In genomic region chr3:354433-354832, GRCh38 we compare ENCODE assay signal across 9 cellular contexts.
DNase-seq lines count a peak whose midpoint lies in the region; ATAC-seq and TF ChIP-seq lines count a peak whose summit lies in the region.
"Had no signal": no experiment of that assay in that cellular context is flagged by ENCODE, and none has a peak within 500 bp of the region (broad histone marks: within the 10 kb centered on the region; RNA-seq: fewer than 3 reads in every experiment).

No MANE protein-coding gene starts in this region.

- peak; percentile 74 for TF ChIP-seq RAD21 in IMR-90 (IDR thresholded peaks at IDR 0.05; ENCODE audit: low read length)

- peak overlapping the region; percentile 69 for H2AK9ac ChIP-seq in IMR-90 (replicated peaks; ENCODE audit: low read depth, low read length, poor library complexity)

- H4K20me1 ChIP-seq in IMR-90 (ENCODE audit: insufficient read depth, low read length) (no peaks in the 10 kb centered on the region), PC-9 (ENCODE audit: insufficient read depth) (no peaks in the 10 kb centered on the region)

- H3K27ac Mint-ChIP-seq in activated naive CD4-positive, alpha-beta T cell treated with anti-CD3 and anti-CD28 coated beads, Interleukin-2, amount 10 ng/mL, durations not matched to agents 7 days and 5 days = no peak overlapping the region
- H3K27ac Mint-ChIP-seq: effector memory CD8-positive, alpha-beta T cell had no signal

- BruUV-seq in IMR-90 (replicated peaks; lab: Mats Ljungman, UMichigan) = no TSS peak
- BruUV-seq in PC-9 (replicated peaks; lab: Mats Ljungman, UMichigan) = no TSS peak

- H3K4me3 ChIP-seq in IMR-90 (ENCODE audit: insufficient read depth, low read depth, low read length) (no peak overlapping the region), PC-9 (no peak overlapping the region)

- CTCF ChIA-PET in activated naive CD4-positive, alpha-beta T cell treated with anti-CD3 and anti-CD28 coated beads, Interleukin-2, amount 10 ng/mL, durations not matched to agents 7 days and 5 days (lab: Charles Lee) = interaction anchor here (1.3 to 2.2 kb wide), 4 partner anchors 9 to 315 kb away, joined by 4 to 6 read pairs (median 4); no protein-coding TSS in a partner anchor
- CTCF ChIA-PET in IMR-90 (lab: Yijun Ruan, JAX) (interaction anchor here (0.6 to 1.4 kb wide), 17 partner anchors 9 to 311 kb away, joined by 3 to 7 read pairs (median 3); no protein-coding TSS in a partner anchor), PC-9 (lab: Charles Lee) (interaction anchor here (0.6 to 0.7 kb wide), 2 partner anchors 228 to 307 kb away, joined by 4 read pairs; no protein-coding TSS in a partner anchor)

- no peaks in the 10 kb centered on the region for H3K9me3 ChIP-seq in IMR-90 (ENCODE audit: control insufficient read depth, insufficient read depth, low read length)
- H3K9me3 ChIP-seq in PC-9 (ENCODE audit: insufficient read depth, low read depth) = no peaks in the 10 kb centered on the region

- H4K5ac ChIP-seq in IMR-90 (ENCODE audit: low read depth, low read length) = peak overlapping the region; percentile 97

- H2BK20ac ChIP-seq in IMR-90 (ENCODE audit: low read depth, low read length) = peak overlapping the region; percentile 98

- intact Hi-C loops in IMR-90 (cut with micrococcal nuclease) = loop anchor here (1.0 kb wide), 2 partner anchors 157 to 311 kb away; no protein-coding TSS in a partner anchor
- intact Hi-C loops in PC-9 (cut with micrococcal nuclease; ENCODE audit: unreplicated experiment) = no loop called here

- H3K18ac ChIP-seq in IMR-90 (ENCODE audit: low read depth, low read length) = peak overlapping the region; percentile 99; the same call in 1 of the 2 replicates

- H2BK15ac ChIP-seq in IMR-90 (ENCODE audit: low read depth, low read length) = peak overlapping the region; percentile 93; the same call in 2 of the 3 replicates

- H3F3A ChIP-seq in PC-9 (ENCODE audit: insufficient read depth, low read depth) = no peaks in the 10 kb centered on the region

- H3K79me2 ChIP-seq in PC-9 (ENCODE audit: low read depth) = no peaks in the 10 kb centered on the region

- H3K23ac ChIP-seq in IMR-90 (ENCODE audit: low read depth, low read length) = no peak overlapping the region

- peaks cover 16% of the 10 kb centered on the region for H3K4me1 ChIP-seq in IMR-90 (ENCODE audit: control insufficient read depth, insufficient read depth, low read length)
- no peaks in the 10 kb centered on the region for H3K4me1 ChIP-seq in PC-9 (replicated peaks; ENCODE audit: insufficient read depth)

- peak; percentile 27 for DNase-seq in activated naive CD4-positive, alpha-beta T cell treated with anti-CD3 and anti-CD28 coated beads, Interleukin-2, amount 10 ng/mL, durations not matched to agents 7 days and 5 days
- no peak for DNase-seq in activated naive CD4-positive, alpha-beta T cell (lab: John Stamatoyannopoulos, UW)
- DNase-seq in IMR-90 (peak; percentile 64), PC-9 (peak in 1 of 2 experiments; percentile 20), dermis blood vessel endothelial cell (peak; percentile 52), midbrain (lab: John Stamatoyannopoulos, UW) (peak; percentile 69)

- H3K56ac ChIP-seq in IMR-90 (ENCODE audit: extremely low read depth, insufficient read depth, low read length) = no peak overlapping the region; the same call in 1 of the 2 replicates

- H2BK5ac ChIP-seq in IMR-90 (ENCODE audit: low read depth, low read length, poor library complexity, severe bottlenecking) = peak overlapping the region; percentile 73

- peak overlapping the region; percentile 49 to 58; a peak in 2 of 4 replicates for H4K8ac ChIP-seq in IMR-90 (ENCODE audit: low read depth in 2 of 2, low read length in 2 of 2)

- POLR2A ChIA-PET in IMR-90 (lab: Charles Lee; ENCODE audit: unreplicated experiment) (no interaction called here), PC-9 (lab: Charles Lee; ENCODE audit: unreplicated experiment) (no interaction called here)

- no peak overlapping the region for H3K4me3 Mint-ChIP-seq in activated naive CD4-positive, alpha-beta T cell treated with anti-CD3 and anti-CD28 coated beads, Interleukin-2, amount 10 ng/mL, durations not matched to agents 7 days and 5 days
- H3K4me3 Mint-ChIP-seq: effector memory CD8-positive, alpha-beta T cell had no signal

- H3K79me1 ChIP-seq in IMR-90 (ENCODE audit: low read depth in 1 of 2, low read length in 2 of 2) = no peaks in the 10 kb centered on the region

- H3K36me3 ChIP-seq in IMR-90 (ENCODE audit: control insufficient read depth, insufficient read depth, low read length) (no peaks in the 10 kb centered on the region), PC-9 (ENCODE audit: low read depth) (no peaks in the 10 kb centered on the region)

- H4K91ac ChIP-seq in IMR-90 (ENCODE audit: insufficient read depth, low read depth, low read length) = peak overlapping the region; percentile 90

- TF ChIP-seq CTCF in IMR-90 (conservative IDR thresholded peaks at IDR 0.05; ENCODE audit: low read depth, low read length) = peak; percentile 69
- TF ChIP-seq CTCF in PC-9 (conservative IDR thresholded peaks at IDR 0.05) = peak; percentile 73

- H3K36me3 Mint-ChIP-seq in activated naive CD4-positive, alpha-beta T cell treated with anti-CD3 and anti-CD28 coated beads, Interleukin-2, amount 10 ng/mL, durations not matched to agents 7 days and 5 days = no peaks in the 10 kb centered on the region

- H3K4me1 Mint-ChIP-seq in activated naive CD4-positive, alpha-beta T cell treated with anti-CD3 and anti-CD28 coated beads, Interleukin-2, amount 10 ng/mL, durations not matched to agents 7 days and 5 days = no peaks in the 10 kb centered on the region

- ATAC-seq in GM21528 (IDR thresholded peaks at IDR 0.05; ENCODE audit: low FRiP score, unreplicated experiment) (peak; percentile 84), IMR-90 (ENCODE audit: low read depth) (peak; percentile 59), HG03571 (IDR thresholded peaks at IDR 0.05; ENCODE audit: unreplicated experiment) (no peak)
- ATAC-seq: effector memory CD8-positive, alpha-beta T cell had no signal

- H3K4ac ChIP-seq in IMR-90 (ENCODE audit: low read depth, low read length) = peak overlapping the region; percentile 79; the same call in 1 of the 2 replicates

- H3K27me3 ChIP-seq in IMR-90 (ENCODE audit: control insufficient read depth, insufficient read depth, low read length) = no peaks in the 10 kb centered on the region
- no peaks in the 10 kb centered on the region for H3K27me3 ChIP-seq in PC-9 (ENCODE audit: insufficient read depth, low read depth)

- peak overlapping the region; percentile 96 for H2BK120ac ChIP-seq in IMR-90 (ENCODE audit: low read depth, low read length)

- no CpG with 5 or more reads among the region's 3 CpGs for WGBS in IMR-90 (ENCODE audit: extremely low coverage in 2 of 2, insufficient read length in 1 of 2), 2 experiments

- dilution Hi-C loops in IMR-90 (cut with HindIII; ENCODE audit: low sequenced_read_pairs, unreplicated experiment) = no loop called here

- no peak overlapping the region for H3K9ac ChIP-seq in IMR-90 (ENCODE audit: low read depth, low read length)

- H2AK5ac ChIP-seq in IMR-90 (ENCODE audit: low read depth, low read length) = no peak overlapping the region; the same call in 1 of the 2 replicates

- H3K9me3 Mint-ChIP-seq in activated naive CD4-positive, alpha-beta T cell treated with anti-CD3 and anti-CD28 coated beads, Interleukin-2, amount 10 ng/mL, durations not matched to agents 7 days and 5 days = no peaks in the 10 kb centered on the region

- H3K4me2 ChIP-seq in IMR-90 (ENCODE audit: low read depth, low read length) = 0 out of 2 replicates have a peak overlapping the region, but pooled peaks have one; percentile 36
- no peak overlapping the region for H3K4me2 ChIP-seq in PC-9

- in situ Hi-C loops in IMR-90 (cut with MboI; ENCODE audit: low sequenced_read_pairs) = no loop called here

- H3K27ac ChIP-seq in IMR-90 (ENCODE audit: insufficient read depth, low read length) (peak overlapping the region; percentile 46), PC-9 (no peak overlapping the region)

- no peaks in the 10 kb centered on the region for H3K27me3 Mint-ChIP-seq in activated naive CD4-positive, alpha-beta T cell treated with anti-CD3 and anti-CD28 coated beads, Interleukin-2, amount 10 ng/mL, durations not matched to agents 7 days and 5 days
- H3K27me3 Mint-ChIP-seq: effector memory CD8-positive, alpha-beta T cell had no signal

- peaks cover 8% of the 10 kb centered on the region for H3K9me1 ChIP-seq in IMR-90 (ENCODE audit: insufficient read depth, low read length)

- TF ChIP-seq POLR2A in IMR-90 (IDR thresholded peaks at IDR 0.05; ENCODE audit: low read depth, low read length) = no peak

- no peaks in the 10 kb centered on the region for H3K9me2 ChIP-seq in PC-9 (ENCODE audit: insufficient read depth)

- peak overlapping the region; percentile 78; the same call in 1 of the 2 replicates for H3K14ac ChIP-seq in IMR-90 (replicated peaks; ENCODE audit: low read depth, low read length)

- H2AFZ ChIP-seq in IMR-90 (replicated peaks; ENCODE audit: low read length, poor library complexity) (peak overlapping the region; percentile 84), PC-9 (no peak overlapping the region)

TF ChIP-seq in IMR-90, 13 proteins besides CTCF, POLR2A, EP300 and RAD21:
- peak; percentile 71 for TF ChIP-seq SMC3 (IDR thresholded peaks at IDR 0.05; ENCODE audit: low read depth, low read length)
- no peak for TF ChIP-seq CEBPB (IDR thresholded peaks at IDR 0.05; ENCODE audit: low read depth, low read length)

Comparison
In these comparisons a context has a peak if more than half of its experiments do, and no peak if none do; other contexts are left out.
1. DNase-seq: peak in activated naive CD4-positive, alpha-beta T cell treated with anti-CD3 and anti-CD28 coated beads, Interleukin-2, amount 10 ng/mL, durations not matched to agents 7 days and 5 days (single experiment), IMR-90 (single experiment), dermis blood vessel endothelial cell (single experiment) and midbrain (single experiment); none in activated naive CD4-positive, alpha-beta T cell (0 of 4).